12 cellular contexts compared by ENCODE assay signal in the genomic region with DNA sequence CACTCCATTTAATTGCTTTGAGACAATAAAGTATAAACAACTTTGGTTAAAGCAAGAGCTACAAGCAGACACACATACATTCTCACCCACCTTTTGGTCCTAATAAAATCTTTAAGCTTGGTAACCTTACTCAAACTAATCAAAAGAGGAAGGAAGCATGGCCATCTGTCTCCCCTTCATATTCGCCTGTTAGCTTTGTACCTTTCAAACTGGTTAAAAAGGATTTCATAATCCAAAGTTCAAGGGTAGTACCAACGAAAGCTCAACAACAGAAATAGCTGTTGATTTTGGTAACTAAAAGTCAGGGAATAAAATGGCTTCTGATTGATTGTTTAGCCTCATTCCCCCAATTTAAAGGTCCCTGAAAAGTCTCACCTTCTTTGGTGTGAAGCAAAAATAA.
"Had no signal": no experiment of that assay in that cellular context is flagged by ENCODE, and none has a peak within 500 bp of the region (broad histone marks: within the 10 kb centered on the region; RNA-seq: fewer than 3 reads in every experiment).

No MANE protein-coding gene starts in this region.

- DNase-seq: activated CD4-positive, alpha-beta T cell treated with anti-CD3 and anti-CD28 coated beads for 1 hour; activated CD4-positive, alpha-beta T cell treated with anti-CD3 and anti-CD28 coated beads, Interleukin-2, amount 50 U/mL, for 4 hours; activated naive CD4-positive, alpha-beta T cell treated with anti-CD3 and anti-CD28 coated beads for 36 hours; activated naive CD8-positive, alpha-beta T cell treated with anti-CD3 and anti-CD28 coated beads, Interleukin-2, amount 50 U/mL, for 24 hours; cerebellar nuclear complex; effector CD8-positive, alpha-beta T cell; esophagus squamous epithelium; ovary; stimulated activated CD4-positive, alpha-beta T cell treated with anti-CD3 and anti-CD28 coated beads, Interleukin-1b, Interleukin-23, amount 100 ng/mL, for 48 hours; stimulated activated naive CD8-positive, alpha-beta T cell treated with anti-CD3 and anti-CD28 coated beads, Interleukin-15, amount 100 ng/mL, for 72 hours; T1000; upper lobe of left lung had no signal
